Comparison of ENCODE assay signal across 16 cellular contexts in genomic region chr18:35406666-35407065, GRCh38.
"Had no signal": no experiment of that assay in that cellular context is flagged by ENCODE, and none has a peak within 500 bp of the region (broad histone marks: within the 10 kb centered on the region; RNA-seq: fewer than 3 reads in every experiment).

No MANE protein-coding gene starts in this region.

- H3K4me1 ChIP-seq: right atrium auricular region, uterus had no signal

- H3K27me3 ChIP-seq: right atrium auricular region, stomach, uterus had no signal

- H3K4me3 ChIP-seq: coronary artery, right atrium auricular region, skin epidermis, stomach, thoracic aorta, uterus had no signal

- ATAC-seq: activated naive CD8-positive, alpha-beta T cell treated with anti-CD3 and anti-CD28 coated beads, Interleukin-2, amount 50 U/mL, for 24 hours; left cardiac atrium; natural killer cell; WTC11 had no signal

- DNase-seq: activated CD4-positive, alpha-beta T cell treated with anti-CD3 and anti-CD28 coated beads, Interleukin-2, amount 10 ng/mL, durations not matched to agents 24 days and 14 days; activated naive CD4-positive, alpha-beta T cell treated with Interleukin-2 at 50 U/mL for 16 hours; activated naive CD8-positive, alpha-beta T cell treated with anti-CD3 and anti-CD28 coated beads, Interleukin-2, amount 50 U/mL, for 24 hours; central memory CD4-positive, alpha-beta T cell; effector CD4-positive, alpha-beta T cell; hypothalamus; left cardiac atrium; natural killer cell; stomach; T1000; uterus had no signal

- H3K36me3 ChIP-seq: right atrium auricular region, stomach, thoracic aorta, uterus had no signal

- H3K27ac ChIP-seq: coronary artery, right atrium auricular region, skin epidermis, stomach, thoracic aorta, uterus had no signal

- H3K9me3 ChIP-seq: right atrium auricular region, stomach, thoracic aorta, uterus had no signal
